In the genomic region with DNA sequence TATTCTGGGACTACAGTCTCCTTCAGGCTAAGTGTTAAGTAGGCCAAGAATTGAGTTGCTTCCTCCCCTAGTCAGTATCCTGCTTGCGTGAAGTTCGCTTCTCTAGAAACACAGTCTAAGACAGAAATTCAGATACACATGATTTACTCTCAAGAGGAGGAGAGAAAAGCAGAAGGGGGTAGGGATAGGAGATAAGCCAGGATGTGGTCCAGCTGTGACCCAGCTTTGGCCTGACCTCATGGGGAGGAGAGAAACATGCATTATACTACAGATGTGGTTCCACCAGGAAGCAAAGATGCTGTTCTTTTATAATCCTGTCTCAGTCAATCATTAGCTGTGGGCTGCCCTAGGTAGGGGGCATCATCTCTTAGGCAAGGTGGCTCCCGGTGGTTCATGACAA, we compare ENCODE assay signal across 19 cellular contexts.
DNase-seq lines count a peak whose midpoint lies in the region; ATAC-seq and TF ChIP-seq lines count a peak whose summit lies in the region.
"Had no signal": no experiment of that assay in that cellular context is flagged by ENCODE, and none has a peak within 500 bp of the region (broad histone marks: within the 10 kb centered on the region; RNA-seq: fewer than 3 reads in every experiment).

No MANE protein-coding gene starts in this region.

- intact Hi-C loops in sciatic nerve (cut with DNase I), result no loop called here

- H3K4me3 ChIP-seq in choroid plexus epithelial cell (ENCODE audit: low read depth, low read length), result no peak overlapping the region
- H3K4me3 ChIP-seq: SJSA1 had no signal

- no peaks in the 10 kb centered on the region for H3K4me1 Mint-ChIP-seq in stimulated activated memory B cell treated with anti-CD40 and anti-IgM and Interleukin-4, amounts not matched to agents 10 μg/mL and 1 μg/mL and 100 μg/mL, for 72 hours

- H3K27ac Mint-ChIP-seq in stimulated activated memory B cell treated with anti-CD40 and anti-IgM and Interleukin-4, amounts not matched to agents 10 μg/mL and 1 μg/mL and 100 μg/mL, for 72 hours, result no peak overlapping the region
- H3K27ac Mint-ChIP-seq: CD8-positive, alpha-beta T cell had no signal

- H3K27me3 Mint-ChIP-seq in stimulated activated memory B cell treated with anti-CD40 and anti-IgM and Interleukin-4, amounts not matched to agents 10 μg/mL and 1 μg/mL and 100 μg/mL, for 72 hours, result no peaks in the 10 kb centered on the region

- DNase-seq in OCI-M1 (lab: John Stamatoyannopoulos, UW), result peak; percentile 77
- DNase-seq in choroid plexus epithelial cell (ENCODE audit: low read depth), result peak; percentile 6
- no peak for DNase-seq in sciatic nerve (ENCODE audit: low spot score)
- DNase-seq in CD1c-positive myeloid dendritic cell (ENCODE audit: extremely low spot score), result no peak
- DNase-seq: Calu3; CD8-positive, alpha-beta T cell; DMS153; GDM1; H7; KG1; NCI-H1694; NCI-H2081 treated with DMSO at 0.1 percent for 48 hours; NCI-H2171 treated with DMSO at 0.1 percent for 48 hours; NCI-H524 treated with DMSO at 0.1 percent for 48 hours; NCI-H82 had no signal

- no peak overlapping the region for H3K4me3 Mint-ChIP-seq in stimulated activated memory B cell treated with anti-CD40 and anti-IgM and Interleukin-4, amounts not matched to agents 10 μg/mL and 1 μg/mL and 100 μg/mL, for 72 hours
- H3K4me3 Mint-ChIP-seq: CD8-positive, alpha-beta T cell had no signal

- TF ChIP-seq CTCF in choroid plexus epithelial cell (conservative IDR thresholded peaks at IDR 0.05; ENCODE audit: low read depth, low read length), result no peak

- ATAC-seq in GM21423 (IDR thresholded peaks at IDR 0.05; ENCODE audit: unreplicated experiment) (peak; percentile 82), HG03025 (IDR thresholded peaks at IDR 0.05; ENCODE audit: low FRiP score, unreplicated experiment) (no peak), sciatic nerve (no peak)
- no peak for ATAC-seq in stimulated activated memory B cell treated with anti-CD40 and anti-IgM and Interleukin-4, amounts not matched to agents 10 μg/mL and 1 μg/mL and 100 μg/mL, for 72 hours
- ATAC-seq: CD8-positive, alpha-beta T cell had no signal

- no peaks in the 10 kb centered on the region for H3K36me3 Mint-ChIP-seq in stimulated activated memory B cell treated with anti-CD40 and anti-IgM and Interleukin-4, amounts not matched to agents 10 μg/mL and 1 μg/mL and 100 μg/mL, for 72 hours
- H3K36me3 Mint-ChIP-seq: CD8-positive, alpha-beta T cell had no signal

- no peaks in the 10 kb centered on the region for H3K9me3 Mint-ChIP-seq in stimulated activated memory B cell treated with anti-CD40 and anti-IgM and Interleukin-4, amounts not matched to agents 10 μg/mL and 1 μg/mL and 100 μg/mL, for 72 hours

Comparison
In these comparisons a context has a peak if more than half of its experiments do, and no peak if none do; other contexts are left out.
1. DNase-seq: peak in OCI-M1 (single experiment) and choroid plexus epithelial cell (single experiment); none in sciatic nerve (single experiment) and CD1c-positive myeloid dendritic cell (single experiment).